ENCODE assay signal across 8 cellular contexts in genomic region chr17:42979511-42980273, GRCh38. TPM values are rescaled to one million over a fixed set of nuclear protein-coding genes. Genes with fewer than 3 reads are reported as not detected.
DNase-seq lines count a peak whose midpoint lies in the region; TF ChIP-seq lines count a peak whose summit lies in the region.

Gene PTGES3L (minus strand): TSS chr17:42980080. CDS start chr17:42980053, 27 bp downstream.

- POLR2A ChIA-PET in activated CD4-positive, alpha-beta memory T cell treated with anti-CD3 and anti-CD28 coated beads for 36 hours (lab: Charles Lee) = interaction anchor here (1.7 kb wide), 1 partner anchor 19 kb away, joined by 7 read pairs; the partner anchor contains the start of gene RPL27

- peak within 1 kb of the TSS; percentile 99 for H3K4me3 Mint-ChIP-seq in activated CD4-positive, alpha-beta memory T cell treated with anti-CD3 and anti-CD28 coated beads for 36 hours
- H3K4me3 Mint-ChIP-seq in nephron = peak within 1 kb of the TSS; percentile 95 to 98 (median 97)

- CTCF ChIA-PET in activated CD4-positive, alpha-beta memory T cell treated with anti-CD3 and anti-CD28 coated beads for 36 hours (lab: Charles Lee) = interaction anchor here (1.8 kb wide), 1 partner anchor 18 kb away, joined by 17 read pairs; the partner anchor contains the start of gene RPL27

- peak within 1 kb of the TSS; percentile 76 for H3K4me3 ChIP-seq in fibroblast of mammary gland (ENCODE audit: control insufficient read depth, low read depth, low read length)

- DNase-seq in D341Med (ENCODE audit: low spot score) (peak; percentile 91), H4 (ENCODE audit: low spot score) (peak; percentile 57), NCI-H2107 (lab: John Stamatoyannopoulos, UW) (peak; percentile 31), fibroblast of mammary gland (ENCODE audit: low read depth) (no peak), NCI-H187 treated with DMSO at 0.1 percent for 48 hours (lab: John Stamatoyannopoulos, UW) (no peak), LoVo (ENCODE audit: low spot score) (no peak)
- peak; percentile 60 for DNase-seq in activated CD4-positive, alpha-beta memory T cell treated with anti-CD3 and anti-CD28 coated beads for 36 hours

- H3K4me1 Mint-ChIP-seq in activated CD4-positive, alpha-beta memory T cell treated with anti-CD3 and anti-CD28 coated beads for 36 hours (ENCODE audit: low read depth) = peaks cover 28% of the 10 kb centered on the region
- peaks cover 25% of the 10 kb centered on the region for H3K4me1 Mint-ChIP-seq in nephron

- TF ChIP-seq CTCF in fibroblast of mammary gland (conservative IDR thresholded peaks at IDR 0.05; ENCODE audit: control insufficient read depth, insufficient read depth, low read depth, low read length) (no peak), nephron (IDR thresholded peaks at IDR 0.05; ENCODE audit: unreplicated experiment in 3 of 3) (no peak)

- peak within 1 kb of the TSS; percentile 88 for H3K27ac Mint-ChIP-seq in activated CD4-positive, alpha-beta memory T cell treated with anti-CD3 and anti-CD28 coated beads for 36 hours
- peak within 1 kb of the TSS; percentile 78 to 89 (median 83) for H3K27ac Mint-ChIP-seq in nephron

- intact Hi-C loops in activated CD4-positive, alpha-beta memory T cell treated with anti-CD3 and anti-CD28 coated beads for 36 hours (cut with micrococcal nuclease) = loop anchor here (1.0 to 5.0 kb wide), 3 partner anchors 15 to 132 kb away; partner anchors contain the start of genes AARSD1 and RPL27

- peaks cover 16% of the 10 kb centered on the region for H3K36me3 Mint-ChIP-seq in activated CD4-positive, alpha-beta memory T cell treated with anti-CD3 and anti-CD28 coated beads for 36 hours
- H3K36me3 Mint-ChIP-seq in nephron (ENCODE audit: low read depth) = peaks cover 8% of the 10 kb centered on the region

- no peaks in the 10 kb centered on the region for H3K9me3 Mint-ChIP-seq in activated CD4-positive, alpha-beta memory T cell treated with anti-CD3 and anti-CD28 coated beads for 36 hours
- no peaks in the 10 kb centered on the region for H3K9me3 Mint-ChIP-seq in nephron

- no peaks in the 10 kb centered on the region for H3K27me3 Mint-ChIP-seq in activated CD4-positive, alpha-beta memory T cell treated with anti-CD3 and anti-CD28 coated beads for 36 hours
- H3K27me3 Mint-ChIP-seq in nephron (ENCODE audit: low read depth) = no peaks in the 10 kb centered on the region

RNA-seq across cellular contexts. Expression of gene PTGES3L, which starts in this region (rescaled TPM):
- total RNA-seq in H4 (2014; rRNA removed; shearing (Covaris generic)) = 0.19 TPM in 1 of 2 replicates, not detected in the other
- total RNA-seq in activated CD4-positive, alpha-beta memory T cell treated with anti-CD3 and anti-CD28 coated beads for 36 hours = under 1 TPM; 0.53 to 0.64 TPM

Comparison
In these comparisons a context has a peak if more than half of its experiments do, and no peak if none do; other contexts are left out.
1. Peak in DNase-seq in H4; RNA of the gene not detected or under 1 TPM.
2. Peak in DNase-seq in activated CD4-positive, alpha-beta memory T cell treated with anti-CD3 and anti-CD28 coated beads for 36 hours; RNA of the gene not detected or under 1 TPM.
3. DNase-seq: peak in D341Med (single experiment) and NCI-H2107 (single experiment); none in fibroblast of mammary gland (single experiment), NCI-H187 treated with DMSO at 0.1 percent for 48 hours (single experiment) and LoVo (single experiment).